In genomic region chr5:52771343-52772039, GRCh38 we compare ENCODE assay signal across 8 cellular contexts. TPM values are rescaled to one million over a fixed set of nuclear protein-coding genes. Genes with fewer than 3 reads are reported as not detected.
DNase-seq lines count a peak whose midpoint lies in the region; ATAC-seq and TF ChIP-seq lines count a peak whose summit lies in the region.

No MANE protein-coding gene starts in this region.

- H3K36me3 Mint-ChIP-seq in effector memory CD8-positive, alpha-beta T cell (ENCODE audit: insufficient read depth) = no peaks in the 10 kb centered on the region

- intact Hi-C loops in dorsolateral prefrontal cortex (cut with DNase I) = no loop called here

- DNase-seq in effector memory CD8-positive, alpha-beta T cell = peak in 2 of 3 experiments; percentile 7 to 9
- DNase-seq in hepatic stellate cell (ENCODE audit: low spot score) (no peak), dorsolateral prefrontal cortex (no peak), 8988T (no peak), NCI-H226 (no peak)

- no peak overlapping the region for H3K4me3 ChIP-seq in dorsolateral prefrontal cortex

- TF ChIP-seq CTCF in dorsolateral prefrontal cortex (IDR thresholded peaks at IDR 0.05 in 54 of 56, conservative IDR thresholded peaks at IDR 0.05 in 2 of 56; ENCODE audit: low read depth in 1 of 56, partially characterized antibody in 56 of 56) = no peak

- H3K27me3 Mint-ChIP-seq in effector memory CD8-positive, alpha-beta T cell = no peaks in the 10 kb centered on the region

- H3K27ac Mint-ChIP-seq in effector memory CD8-positive, alpha-beta T cell = peak overlapping the region; percentile 56 to 63

- no peak overlapping the region for H3K27ac ChIP-seq in dorsolateral prefrontal cortex

- peaks cover 0 to 8% (median 0%) of the 10 kb centered on the region in 45 donors for H3K27me3 ChIP-seq in dorsolateral prefrontal cortex

- ATAC-seq in GM18517 (IDR thresholded peaks at IDR 0.05; ENCODE audit: unreplicated experiment) (peak; percentile 98), GM21619 (IDR thresholded peaks at IDR 0.05; ENCODE audit: unreplicated experiment) (peak; percentile 97), HG03520 (IDR thresholded peaks at IDR 0.05; ENCODE audit: unreplicated experiment) (peak; percentile 96)
- ATAC-seq in effector memory CD8-positive, alpha-beta T cell (replicated peaks) = peak; percentile 53

- peaks cover 0 to 8% of the 10 kb centered on the region in 2 donors for H3K9me3 Mint-ChIP-seq in effector memory CD8-positive, alpha-beta T cell

- peak overlapping the region; percentile 53 to 58 for H3K4me3 Mint-ChIP-seq in effector memory CD8-positive, alpha-beta T cell

- H3K4me1 Mint-ChIP-seq in effector memory CD8-positive, alpha-beta T cell (ENCODE audit: low read depth in 2 of 2) = peaks cover 34% of the 10 kb centered on the region in 2 donors

RNA-seq across cellular contexts. Expression of gene ITGA1, which starts 16.2 kb away (rescaled TPM):
- total RNA-seq in dorsolateral prefrontal cortex = 10 to 100 TPM in 92 of 120 experiments, 1 to 10 TPM in 28; 3.7 to 35.1 (median 13.0) TPM

RNA-seq across cellular contexts. Expression of gene PELO, which starts 16.2 kb away (rescaled TPM):
- 10 to 100 TPM; 11.6 to 28.0 (median 17.4) TPM for total RNA-seq in dorsolateral prefrontal cortex

Comparison
In these comparisons a context has a peak if more than half of its experiments do, and no peak if none do; other contexts are left out.
1. DNase-seq: peak in effector memory CD8-positive, alpha-beta T cell (2 of 3); none in hepatic stellate cell (single experiment), dorsolateral prefrontal cortex (0 of 10), 8988T (single experiment) and NCI-H226 (single experiment).
2. Peak in every context shown above with its lines, with median percentiles within 50 percentile points of each other: ATAC-seq.